In the genomic region with DNA sequence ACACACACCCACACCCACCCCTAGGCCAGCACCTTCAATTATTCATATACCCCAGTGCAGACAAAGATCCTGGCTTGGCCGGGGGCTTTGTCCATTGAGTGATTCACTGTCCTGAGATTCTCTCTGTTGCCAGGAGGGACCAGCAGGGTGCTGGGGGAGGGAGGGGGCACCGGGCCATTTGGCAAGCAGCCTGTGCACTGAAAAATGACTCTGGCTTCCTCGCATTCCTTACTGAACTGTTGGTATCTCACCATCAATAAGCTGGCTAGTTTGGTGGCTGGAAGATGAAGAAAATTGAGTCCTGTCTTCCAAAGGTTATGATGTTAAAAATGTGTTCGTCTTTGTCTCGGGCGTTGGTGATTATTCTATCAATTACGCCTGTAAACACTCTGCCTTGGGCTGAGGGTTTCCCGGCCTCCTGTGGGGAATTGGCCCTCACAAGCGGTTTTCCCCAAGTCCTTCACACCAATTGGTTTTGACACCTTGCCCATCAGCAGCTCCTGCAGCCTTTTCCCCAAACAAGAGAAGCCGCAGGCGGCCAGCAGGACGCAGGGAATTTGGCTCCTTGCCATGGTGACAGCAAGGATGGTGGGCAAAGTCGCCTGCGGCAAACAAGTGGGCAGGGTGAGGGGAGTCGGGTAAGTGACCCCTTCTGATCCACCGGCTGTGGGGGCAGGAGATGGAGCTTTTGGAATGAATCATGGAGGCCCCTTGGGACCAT, we compare ENCODE assay signal across 9 cellular contexts. TPM values are rescaled to one million over a fixed set of nuclear protein-coding genes. Genes with fewer than 3 reads are reported as not detected.
DNase-seq lines count a peak whose midpoint lies in the region; ATAC-seq, FAIRE-seq and TF ChIP-seq lines count a peak whose summit lies in the region.
"Had no signal": no experiment of that assay in that cellular context is flagged by ENCODE, and none has a peak within 500 bp of the region (broad histone marks: within the 10 kb centered on the region; RNA-seq: fewer than 3 reads in every experiment).

No MANE protein-coding gene starts in this region.

- H3K27me3 ChIP-seq in HUES6 (ENCODE audit: control insufficient read depth, insufficient read depth, low read length) (peaks cover 70% of the 10 kb centered on the region), SK-N-SH (ENCODE audit: insufficient read depth) (peaks cover 8% of the 10 kb centered on the region; the same call in 1 of the 2 replicates)

- TF ChIP-seq RAD21 in SK-N-SH (IDR thresholded peaks at IDR 0.05; ENCODE audit: low read length) = no peak

- no peaks in the 10 kb centered on the region for H3F3A ChIP-seq in SK-N-SH (replicated peaks; ENCODE audit: insufficient read depth)

- DNase-seq in AG08395 (ENCODE audit: low spot score) = peak; percentile 86
- peak; percentile 85 for DNase-seq in SK-N-SH
- DNase-seq in iPS-NIHi11 (ENCODE audit: low spot score) = peak; percentile 74
- DNase-seq in GM12891 (ENCODE audit: insufficient read length, low spot score) = no peak
- no peak for DNase-seq in coronary artery (ENCODE audit: low spot score)
- DNase-seq: foreskin keratinocyte had no signal

- FAIRE-seq in GM12891 (lab: Jason Lieb, UNC) = no peak

- peak overlapping the region; percentile 56 for H3K4me2 ChIP-seq in SK-N-SH

- no peak for ATAC-seq in HG03460 (IDR thresholded peaks at IDR 0.05; ENCODE audit: unreplicated experiment)
- no peak for ATAC-seq in HG02798 (IDR thresholded peaks at IDR 0.05; ENCODE audit: poor library complexity, unreplicated experiment)
- ATAC-seq: foreskin keratinocyte had no signal

- POLR2A ChIA-PET in SK-N-SH (lab: Yijun Ruan, JAX) = no interaction called here

- H3K36me3 ChIP-seq in HUES6 (ENCODE audit: control insufficient read depth, insufficient read depth, low read length) (no peaks in the 10 kb centered on the region), SK-N-SH (replicated peaks in 1 of 2; ENCODE audit: control insufficient read depth in 1 of 2, insufficient read depth in 2 of 2, low read length in 1 of 2) (no peaks in the 10 kb centered on the region)

- TF ChIP-seq POLR2A in GM12891 (IDR thresholded peaks at IDR 0.05; ENCODE audit: low read depth, low read length) = no peak

- H3K9me2 ChIP-seq in SK-N-SH = no peaks in the 10 kb centered on the region

- 17% methylated on average over 16 of the region's 16 CpGs for WGBS in SK-N-SH (ENCODE audit: low lambda C conversion rate)

- peaks cover 42% of the 10 kb centered on the region for H3K4me1 ChIP-seq in HUES6 (ENCODE audit: control insufficient read depth, insufficient read depth, low read length)
- peaks cover 14 to 46% of the 10 kb centered on the region in 2 experiments; a peak in 2 of 4 replicates for H3K4me1 ChIP-seq in SK-N-SH (ENCODE audit: control insufficient read depth in 1 of 2, insufficient read depth in 2 of 2, low read depth in 1 of 2, low read length in 1 of 2)
- H3K4me1 ChIP-seq: foreskin keratinocyte had no signal

- TF ChIP-seq CTCF in SK-N-SH (IDR thresholded peaks at IDR 0.05) = no peak
- TF ChIP-seq CTCF in coronary artery (IDR thresholded peaks at IDR 0.05) = no peak

- no peaks in the 10 kb centered on the region for H4K20me1 ChIP-seq in SK-N-SH (ENCODE audit: insufficient read depth)

- H2AFZ ChIP-seq in SK-N-SH (ENCODE audit: low read depth) = no peak overlapping the region

- TF ChIP-seq EP300 in SK-N-SH (IDR thresholded peaks at IDR 0.05; ENCODE audit: borderline replicate concordance in 1 of 2, low read depth in 1 of 2, low read length in 1 of 2) = peak; percentile 42 to 78

- H3K4me3 ChIP-seq in HUES6 (ENCODE audit: low read depth, low read length) (peak overlapping the region; percentile 35; the same call in 1 of the 2 replicates), SK-N-SH (ENCODE audit: low read depth in 2 of 2, low read length in 1 of 2) (peak overlapping the region in 1 of 2 experiments; percentile 16; a peak in 1 of 4 replicates), coronary artery (no peak overlapping the region)

- H3K9ac ChIP-seq in HUES6 (ENCODE audit: low read length) (peak overlapping the region; percentile 18), SK-N-SH (no peak overlapping the region)

- CTCF ChIA-PET in SK-N-SH (lab: Yijun Ruan, JAX) = interaction anchor here (1.0 to 3.9 kb wide), 4 partner anchors 80 to 343 kb away, joined by 4 to 33 read pairs (median 16); no protein-coding TSS in a partner anchor

- H3K9me3 ChIP-seq in HUES6 (ENCODE audit: control insufficient read depth, insufficient read depth, low read depth, low read length) = no peaks in the 10 kb centered on the region
- no peaks in the 10 kb centered on the region for H3K9me3 ChIP-seq in SK-N-SH

- H3K79me2 ChIP-seq in SK-N-SH (ENCODE audit: insufficient read depth) = no peaks in the 10 kb centered on the region

- no peak overlapping the region for H3K27ac ChIP-seq in HUES6 (ENCODE audit: low read depth, low read length)
- H3K27ac ChIP-seq in SK-N-SH (ENCODE audit: low read depth in 2 of 2, low read length in 1 of 2) = peak overlapping the region; percentile 36 to 40; a peak in 3 of 4 replicates
- no peak overlapping the region for H3K27ac ChIP-seq in coronary artery
- H3K27ac ChIP-seq: foreskin keratinocyte had no signal

TF ChIP-seq in SK-N-SH, 30 proteins besides CTCF, POLR2A, EP300 and RAD21 (continues in another document):
- TF ChIP-seq POLR2AphosphoS5 (IDR thresholded peaks at IDR 0.05; ENCODE audit: low read depth, low read length) (no peak), JUND (IDR thresholded peaks at IDR 0.05) (peak; percentile 77; the same call in 1 of the 2 replicates)
- TF ChIP-seq, protein P1, sequence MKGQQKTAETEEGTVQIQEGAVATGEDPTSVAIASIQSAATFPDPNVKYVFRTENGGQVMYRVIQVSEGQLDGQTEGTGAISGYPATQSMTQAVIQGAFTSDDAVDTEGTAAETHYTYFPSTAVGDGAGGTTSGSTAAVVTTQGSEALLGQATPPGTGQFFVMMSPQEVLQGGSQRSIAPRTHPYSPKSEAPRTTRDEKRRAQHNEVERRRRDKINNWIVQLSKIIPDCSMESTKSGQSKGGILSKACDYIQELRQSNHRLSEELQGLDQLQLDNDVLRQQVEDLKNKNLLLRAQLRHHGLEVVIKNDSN (IDR thresholded peaks at IDR 0.05; ENCODE audit: borderline replicate concordance, low read depth) = no peak
- TF ChIP-seq, protein P2, sequence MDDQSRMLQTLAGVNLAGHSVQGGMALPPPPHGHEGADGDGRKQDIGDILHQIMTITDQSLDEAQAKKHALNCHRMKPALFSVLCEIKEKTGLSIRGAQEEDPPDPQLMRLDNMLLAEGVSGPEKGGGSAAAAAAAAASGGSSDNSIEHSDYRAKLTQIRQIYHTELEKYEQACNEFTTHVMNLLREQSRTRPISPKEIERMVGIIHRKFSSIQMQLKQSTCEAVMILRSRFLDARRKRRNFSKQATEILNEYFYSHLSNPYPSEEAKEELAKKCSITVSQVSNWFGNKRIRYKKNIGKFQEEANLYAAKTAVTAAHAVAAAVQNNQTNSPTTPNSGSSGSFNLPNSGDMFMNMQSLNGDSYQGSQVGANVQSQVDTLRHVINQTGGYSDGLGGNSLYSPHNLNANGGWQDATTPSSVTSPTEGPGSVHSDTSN (IDR thresholded peaks at IDR 0.05) = peak; percentile 86

TF ChIP-seq in GM12891, 5 proteins besides CTCF, POLR2A, EP300 and RAD21:
- TF ChIP-seq POLR2AphosphoS5 (IDR thresholded peaks at IDR 0.05; ENCODE audit: low read depth, low read length) = no peak
- no peak for TF ChIP-seq TAF1 (IDR thresholded peaks at IDR 0.05; ENCODE audit: low read depth, low read length)
- no peak for TF ChIP-seq SPI1 (IDR thresholded peaks at IDR 0.05; ENCODE audit: low read depth, low read length)
- TF ChIP-seq POU2F2 (IDR thresholded peaks at IDR 0.05; ENCODE audit: low read depth, low read length) = no peak
- TF ChIP-seq PAX5 (IDR thresholded peaks at IDR 0.05; ENCODE audit: insufficient read depth, low read length, severe bottlenecking) = no peak

RNA-seq across cellular contexts. Expression of a gene that starts 4.9 kb away (rescaled TPM):
- polyA plus RNA-seq in SK-N-SH (2012; rRNA removed) = 4.8 and 5.1 TPM in 2 replicates
- 3.4 and 5.6 TPM in 2 replicates for polyA plus RNA-seq in SK-N-SH (2012; cell fraction: cytosol; rRNA removed)
- 3.8 and 5.2 TPM in 2 replicates for polyA plus RNA-seq in SK-N-SH (2012; cell fraction: nucleus; rRNA removed)
- polyA plus RNA-seq in GM12891 (2012; ENCODE audit: low read depth, missing spikeins) = 0.06 TPM

Comparison
In these comparisons a context has a peak if more than half of its experiments do, and no peak if none do; other contexts are left out.
1. DNase-seq: peak in AG08395 (single experiment), SK-N-SH (single experiment) and iPS-NIHi11 (single experiment); none in GM12891 (single experiment) and coronary artery (single experiment).
2. H3K27ac ChIP-seq: peak in SK-N-SH (2 of 2); none in HUES6 (single experiment) and coronary artery (0 of 2).